7 cellular contexts compared by ENCODE assay signal in genomic region chrX:24464498-24464835, GRCh38. TPM values are rescaled to one million over a fixed set of nuclear protein-coding genes. Genes with fewer than 3 reads are reported as not detected.
A peak's percentile ranks its signal among the peaks of the same experiment; 100 is the strongest.
DNase-seq lines count a peak whose midpoint lies in the region; ATAC-seq and TF ChIP-seq lines count a peak whose summit lies in the region.

No MANE protein-coding gene starts in this region.

- intact Hi-C loops in activated T-helper 2 cell treated with anti-CD3 and anti-CD28 coated beads, Interferon-gamma antibody, Interleukin-2, Interleukin-4, amounts not matched to agents 10 μg/mL and 5 μg/mL and 100 μg/mL, durations not matched to agents 14 hours and 24 hours and 36 hours (cut with micrococcal nuclease): no loop called here

- no peak for DNase-seq in HL-60 (ENCODE audit: low read depth in 1 of 2, low spot score in 1 of 2)
- no peak for DNase-seq in activated T-helper 2 cell treated with anti-CD3 and anti-CD28 coated beads, Interferon-gamma antibody, Interleukin-2, Interleukin-4, amounts not matched to agents 10 μg/mL and 5 μg/mL and 100 μg/mL, durations not matched to agents 14 hours and 24 hours and 36 hours (ENCODE audit: low spot score)
- DNase-seq in immature natural killer cell: no peak
- no peak for DNase-seq in stimulated activated naive CD8-positive, alpha-beta T cell treated with anti-CD3 and anti-CD28 coated beads, Interleukin-15, amount 100 ng/mL, for 72 hours
- DNase-seq in retina: no peak
- no peak for DNase-seq in NCI-H1417 treated with DMSO at 0.1 percent for 48 hours (lab: John Stamatoyannopoulos, UW)

- H3K27ac ChIP-seq in HL-60 (replicated peaks): peak overlapping the region; percentile 69

- H3K4me3 ChIP-seq in HL-60 (replicated peaks; ENCODE audit: insufficient read depth, low read length): peak overlapping the region; percentile 61

- H3K4me1 Mint-ChIP-seq in activated T-helper 2 cell treated with anti-CD3 and anti-CD28 coated beads, Interferon-gamma antibody, Interleukin-2, Interleukin-4, amounts not matched to agents 10 μg/mL and 5 μg/mL and 100 μg/mL, durations not matched to agents 14 hours and 24 hours and 36 hours (ENCODE audit: low read depth): peaks cover 26% of the 10 kb centered on the region
- peaks cover 38 to 41% of the 10 kb centered on the region in 2 donors for H3K4me1 Mint-ChIP-seq in immature natural killer cell
- H3K4me1 Mint-ChIP-seq in stimulated activated naive CD8-positive, alpha-beta T cell treated with anti-CD3 and anti-CD28 coated beads, Interleukin-15, amount 100 ng/mL, for 72 hours: peaks cover 36% of the 10 kb centered on the region

- H3K9me3 Mint-ChIP-seq in activated T-helper 2 cell treated with anti-CD3 and anti-CD28 coated beads, Interferon-gamma antibody, Interleukin-2, Interleukin-4, amounts not matched to agents 10 μg/mL and 5 μg/mL and 100 μg/mL, durations not matched to agents 14 hours and 24 hours and 36 hours: no peaks in the 10 kb centered on the region
- no peaks in the 10 kb centered on the region for H3K9me3 Mint-ChIP-seq in immature natural killer cell
- no peaks in the 10 kb centered on the region for H3K9me3 Mint-ChIP-seq in stimulated activated naive CD8-positive, alpha-beta T cell treated with anti-CD3 and anti-CD28 coated beads, Interleukin-15, amount 100 ng/mL, for 72 hours

- H3K27me3 ChIP-seq in HL-60 (ENCODE audit: insufficient read depth, poor library complexity, severe bottlenecking): no peaks in the 10 kb centered on the region

- peaks cover 2% of the 10 kb centered on the region for H3K27me3 Mint-ChIP-seq in activated T-helper 2 cell treated with anti-CD3 and anti-CD28 coated beads, Interferon-gamma antibody, Interleukin-2, Interleukin-4, amounts not matched to agents 10 μg/mL and 5 μg/mL and 100 μg/mL, durations not matched to agents 14 hours and 24 hours and 36 hours (ENCODE audit: low read depth)
- peaks cover 0 to 7% (median 3%) of the 10 kb centered on the region in 3 donors for H3K27me3 Mint-ChIP-seq in immature natural killer cell (ENCODE audit: low read depth in 3 of 3)
- no peaks in the 10 kb centered on the region for H3K27me3 Mint-ChIP-seq in stimulated activated naive CD8-positive, alpha-beta T cell treated with anti-CD3 and anti-CD28 coated beads, Interleukin-15, amount 100 ng/mL, for 72 hours

- H3K27ac Mint-ChIP-seq in activated T-helper 2 cell treated with anti-CD3 and anti-CD28 coated beads, Interferon-gamma antibody, Interleukin-2, Interleukin-4, amounts not matched to agents 10 μg/mL and 5 μg/mL and 100 μg/mL, durations not matched to agents 14 hours and 24 hours and 36 hours: peak overlapping the region; percentile 85
- H3K27ac Mint-ChIP-seq in immature natural killer cell: peak overlapping the region; percentile 73 to 96 (median 92)
- peak overlapping the region; percentile 87 to 89 for H3K27ac Mint-ChIP-seq in stimulated activated naive CD8-positive, alpha-beta T cell treated with anti-CD3 and anti-CD28 coated beads, Interleukin-15, amount 100 ng/mL, for 72 hours

- peaks cover 8% of the 10 kb centered on the region for H3K36me3 Mint-ChIP-seq in activated T-helper 2 cell treated with anti-CD3 and anti-CD28 coated beads, Interferon-gamma antibody, Interleukin-2, Interleukin-4, amounts not matched to agents 10 μg/mL and 5 μg/mL and 100 μg/mL, durations not matched to agents 14 hours and 24 hours and 36 hours (ENCODE audit: low read depth)
- H3K36me3 Mint-ChIP-seq in immature natural killer cell: peaks cover 0 to 2% (median 0%) of the 10 kb centered on the region in 3 donors

- TF ChIP-seq CTCF in HL-60 (IDR thresholded peaks at IDR 0.05; ENCODE audit: insufficient read depth, low read length): no peak

- H3K4me3 Mint-ChIP-seq in activated T-helper 2 cell treated with anti-CD3 and anti-CD28 coated beads, Interferon-gamma antibody, Interleukin-2, Interleukin-4, amounts not matched to agents 10 μg/mL and 5 μg/mL and 100 μg/mL, durations not matched to agents 14 hours and 24 hours and 36 hours (ENCODE audit: low read depth): peak overlapping the region; percentile 84
- H3K4me3 Mint-ChIP-seq in immature natural killer cell: peak overlapping the region; percentile 83 to 89 (median 86)
- peak overlapping the region; percentile 80 to 89 for H3K4me3 Mint-ChIP-seq in stimulated activated naive CD8-positive, alpha-beta T cell treated with anti-CD3 and anti-CD28 coated beads, Interleukin-15, amount 100 ng/mL, for 72 hours

- no peak for ATAC-seq in stimulated activated naive CD8-positive, alpha-beta T cell treated with anti-CD3 and anti-CD28 coated beads, Interleukin-15, amount 100 ng/mL, for 72 hours
- ATAC-seq in HG03045 (IDR thresholded peaks at IDR 0.05; ENCODE audit: unreplicated experiment): no peak

RNA-seq across cellular contexts. Expression of gene PDK3, which starts 0.6 kb away (rescaled TPM):
- total RNA-seq in activated T-helper 2 cell treated with anti-CD3 and anti-CD28 coated beads, Interferon-gamma antibody, Interleukin-2, Interleukin-4, amounts not matched to agents 10 μg/mL and 5 μg/mL and 100 μg/mL, durations not matched to agents 14 hours and 24 hours and 36 hours: 24.6 and 26.4 TPM in 2 replicates
- polyA plus RNA-seq in immature natural killer cell: 10 to 100 TPM; 48.4 to 65.8 (median 59.6) TPM
